ENCODE assay signal across 34 cellular contexts in genomic region chr3:42412526-42413155, GRCh38. TPM values are rescaled to one million over a fixed set of nuclear protein-coding genes. Genes with fewer than 3 reads are reported as not detected.
"Had no signal": no experiment of that assay in that cellular context is flagged by ENCODE, and none has a peak within 500 bp of the region (broad histone marks: within the 10 kb centered on the region; RNA-seq: fewer than 3 reads in every experiment).

No MANE protein-coding gene starts in this region.

- FAIRE-seq: islet of Langerhans had no signal

- H3K4me3 ChIP-seq: gastroesophageal sphincter, heart right ventricle, left lung, mucosa of descending colon, prostate gland, right atrium auricular region, smooth muscle cell, thyroid gland, vagina had no signal

- H3K36me3 ChIP-seq: gastroesophageal sphincter, heart right ventricle, left lung, prostate gland, right atrium auricular region, thyroid gland, vagina had no signal

- H3K4me1 Mint-ChIP-seq: naive B cell; neural crest cell; stimulated activated naive CD8-positive, alpha-beta T cell treated with anti-CD3 and anti-CD28 coated beads, Interleukin-15, amount 100 ng/mL, for 72 hours had no signal

- H3K4me3 Mint-ChIP-seq: mesothelial cell of epicardium; naive B cell; natural killer cell treated with Interleukin-12 subunit alpha and Interleukin-12 subunit beta and Interleukin-15 and Interleukin-18, amount 100 ng/mL, for 72 hours; neural crest cell; stimulated activated naive CD8-positive, alpha-beta T cell treated with anti-CD3 and anti-CD28 coated beads, Interleukin-15, amount 100 ng/mL, for 72 hours had no signal

- H3K36me3 Mint-ChIP-seq: mesothelial cell of epicardium; naive B cell; natural killer cell treated with Interleukin-12 subunit alpha and Interleukin-12 subunit beta and Interleukin-15 and Interleukin-18, amount 100 ng/mL, for 72 hours had no signal

- H3K9me3 Mint-ChIP-seq: mesothelial cell of epicardium; natural killer cell treated with Interleukin-12 subunit alpha and Interleukin-12 subunit beta and Interleukin-15 and Interleukin-18, amount 100 ng/mL, for 72 hours; neural crest cell had no signal

- H3K27ac Mint-ChIP-seq: mesothelial cell of epicardium; naive B cell; natural killer cell treated with Interleukin-12 subunit alpha and Interleukin-12 subunit beta and Interleukin-15 and Interleukin-18, amount 100 ng/mL, for 72 hours; stimulated activated naive CD8-positive, alpha-beta T cell treated with anti-CD3 and anti-CD28 coated beads, Interleukin-15, amount 100 ng/mL, for 72 hours had no signal

- DNase-seq: cortex of kidney; foreskin fibroblast; heart right ventricle; hippocampal formation; left cardiac atrium; left lung; mesenchymal stem cell; mucosa of descending colon; naive B cell; stimulated activated CD4-positive, alpha-beta T cell treated with anti-CD3 and anti-CD28 coated beads, Interleukin-12 subunit alpha, Interleukin-12 subunit beta, amount 100 ng/mL, for 4 hours; stimulated activated CD4-positive, alpha-beta T cell treated with anti-CD3 and anti-CD28 coated beads, Interleukin-1b, Interleukin-23, amount 100 ng/mL, for 48 hours; stimulated activated CD4-positive, alpha-beta T cell treated with anti-CD3 and anti-CD28 coated beads, Interleukin-4, amount 100 ng/mL, for 1 hour; stimulated activated CD8-positive, alpha-beta memory T cell treated with anti-CD3 and anti-CD28 coated beads, Interleukin-4, amount 100 ng/mL, for 48 hours; stimulated activated naive CD4-positive, alpha-beta T cell; stimulated activated naive CD8-positive, alpha-beta T cell treated with anti-CD3 and anti-CD28 coated beads, Interleukin-15, amount 100 ng/mL, for 72 hours; thyroid gland; trophoblast cell had no signal

- H3K27me3 ChIP-seq: gastroesophageal sphincter, left lung, thyroid gland, vagina had no signal

RNA-seq across cellular contexts. Expression of gene LYZL4, which starts 2.2 kb away (rescaled TPM):
- total RNA-seq: dermis microvascular lymphatic vessel endothelial cell; gastroesophageal sphincter; heart right ventricle; kidney epithelial cell; left cardiac atrium; left lung; lower leg skin; lung microvascular endothelial cell; mesothelial cell of epicardium; mucosa of descending colon; natural killer cell treated with Interleukin-12 subunit alpha and Interleukin-12 subunit beta and Interleukin-15 and Interleukin-18, amount 100 ng/mL, for 72 hours; neural crest cell; osteoblast; right atrium auricular region; sciatic nerve; smooth muscle cell; temporal lobe; thyroid gland; ureter; vagina had no signal
